22 cellular contexts compared by ENCODE assay signal in the genomic region with DNA sequence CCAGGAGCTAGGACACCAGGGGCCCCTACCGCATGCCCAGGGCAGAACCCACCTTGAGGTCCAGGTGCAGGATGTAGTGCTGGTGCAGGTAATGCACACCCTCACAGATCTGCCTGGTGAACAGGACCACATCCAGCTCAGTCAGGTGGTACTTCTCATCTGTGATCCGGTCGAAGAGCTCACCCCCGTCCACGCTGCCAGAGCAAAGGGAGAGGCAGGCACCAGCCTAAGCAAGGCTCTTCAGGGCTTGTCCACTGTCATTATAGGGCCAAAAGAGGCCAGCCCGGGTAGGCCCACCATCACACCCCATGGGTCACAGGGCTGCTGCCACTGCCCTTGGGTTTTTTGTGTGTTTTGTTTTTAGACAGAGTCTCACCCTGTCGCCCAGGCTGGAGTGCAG. TPM values are rescaled to one million over a fixed set of nuclear protein-coding genes. Genes with fewer than 3 reads are reported as not detected.
"Had no signal": no experiment of that assay in that cellular context is flagged by ENCODE, and none has a peak within 500 bp of the region (broad histone marks: within the 10 kb centered on the region; RNA-seq: fewer than 3 reads in every experiment).

No MANE protein-coding gene starts in this region.

- H3K4me3 ChIP-seq: colonic mucosa, lower lobe of right lung, pancreas, tibial nerve had no signal

- H3K4me1 Mint-ChIP-seq: endodermal cell; memory B cell; mesothelial cell of epicardium; natural killer cell; neural crest cell; stimulated activated effector memory CD8-positive, alpha-beta T cell treated with anti-CD3 and anti-CD28 coated beads, Interleukin-12 subunit alpha, Interleukin-12 subunit beta, amount 100 ng/mL, for 72 hours had no signal

- H3K9me3 ChIP-seq: colonic mucosa, lower lobe of right lung, pancreas had no signal

- H3K27ac ChIP-seq: colonic mucosa, lower lobe of right lung, pancreas, tibial nerve had no signal

- H3K4me1 ChIP-seq: colonic mucosa, lower lobe of right lung, pancreas, tibial nerve had no signal

- DNase-seq: colonic mucosa; effector CD4-positive, alpha-beta T cell; endodermal cell; erythroblast; hippocampal formation; kidney glomerular epithelial cell; lower lobe of right lung; natural killer cell; nucleus accumbens; pancreas; right cardiac atrium; small intestine; stimulated activated CD4-positive, alpha-beta T cell treated with anti-CD3 and anti-CD28 coated beads, Interleukin-4, amount 100 ng/mL, for 1 hour; stimulated activated CD8-positive, alpha-beta memory T cell treated with anti-CD3 and anti-CD28 coated beads, Interleukin-4, amount 100 ng/mL, for 48 hours; stimulated activated naive CD8-positive, alpha-beta T cell treated with anti-CD3 and anti-CD28 coated beads, Interleukin-15, Interleukin-2, amounts not matched to agents 100 U/mL and 50 U/mL, for 24 hours had no signal

- ATAC-seq: lower lobe of right lung; natural killer cell; pancreas; right cardiac atrium; stimulated activated effector memory CD8-positive, alpha-beta T cell treated with anti-CD3 and anti-CD28 coated beads, Interleukin-12 subunit alpha, Interleukin-12 subunit beta, amount 100 ng/mL, for 72 hours; stimulated activated naive CD8-positive, alpha-beta T cell treated with anti-CD3 and anti-CD28 coated beads, Interleukin-15, Interleukin-2, amounts not matched to agents 100 U/mL and 50 U/mL, for 24 hours had no signal

- H3K36me3 Mint-ChIP-seq: natural killer cell had no signal

- H3K27me3 Mint-ChIP-seq: memory B cell, progenitor cell of endocrine pancreas had no signal

- H3K27ac Mint-ChIP-seq: endodermal cell, memory B cell, mesothelial cell of epicardium, natural killer cell, progenitor cell of endocrine pancreas had no signal

- H3K9me3 Mint-ChIP-seq: natural killer cell; stimulated activated effector memory CD8-positive, alpha-beta T cell treated with anti-CD3 and anti-CD28 coated beads, Interleukin-12 subunit alpha, Interleukin-12 subunit beta, amount 100 ng/mL, for 72 hours had no signal

- H3K27me3 ChIP-seq: colonic mucosa, pancreas, tibial nerve had no signal

- H3K36me3 ChIP-seq: colonic mucosa, lower lobe of right lung, pancreas, tibial nerve had no signal

- H3K4me3 Mint-ChIP-seq: endodermal cell; memory B cell; mesothelial cell of epicardium; natural killer cell; neural crest cell; stimulated activated effector memory CD8-positive, alpha-beta T cell treated with anti-CD3 and anti-CD28 coated beads, Interleukin-12 subunit alpha, Interleukin-12 subunit beta, amount 100 ng/mL, for 72 hours had no signal

RNA-seq across cellular contexts. Expression of gene MYLK3, which starts 21.0 kb away (rescaled TPM):
- total RNA-seq: endothelial cell of umbilical vein had no signal
- polyA plus RNA-seq: endothelial cell of umbilical vein had no signal
